3 cellular contexts compared by ENCODE assay signal in genomic region chr4:63558709-63559108, GRCh38.
TF ChIP-seq lines count a peak whose summit lies in the region.

No MANE protein-coding gene starts in this region.

TF ChIP-seq in SK-N-SH treated with all-trans-retinoic acid at 6 μM for 48 hours, 23 proteins besides CTCF, POLR2A, EP300 and RAD21:
- TF ChIP-seq CREB5 (CRISPR knock-in tag; IDR thresholded peaks at IDR 0.05; ENCODE audit: low read depth), result no peak
- TF ChIP-seq ESRRG (CRISPR knock-in tag; IDR thresholded peaks at IDR 0.05), result no peak
- TF ChIP-seq ZNF8 (CRISPR knock-in tag; IDR thresholded peaks at IDR 0.05), result peak; percentile 69
- no peak for TF ChIP-seq OSR1 (CRISPR knock-in tag; IDR thresholded peaks at IDR 0.05)

TF ChIP-seq in SK-N-SH, 30 proteins besides CTCF, POLR2A, EP300 and RAD21 (continued from another document):
- no peak for TF ChIP-seq ZBTB33 (IDR thresholded peaks at IDR 0.05; ENCODE audit: borderline replicate concordance, low read depth)
- no peak for TF ChIP-seq PBX3 (IDR thresholded peaks at IDR 0.05)
- no peak for TF ChIP-seq IRF3 (IDR thresholded peaks at IDR 0.05; ENCODE audit: low read depth, low read length)
- no peak for TF ChIP-seq MAX (IDR thresholded peaks at IDR 0.05; ENCODE audit: low read depth)
- TF ChIP-seq FOXJ3 (CRISPR knock-in tag; IDR thresholded peaks at IDR 0.05), result no peak
- TF ChIP-seq MXI1 (IDR thresholded peaks at IDR 0.05; ENCODE audit: low read depth, low read length), result no peak
- TF ChIP-seq TAF1 (IDR thresholded peaks at IDR 0.05; ENCODE audit: borderline replicate concordance, low read depth, low read length), result no peak
- TF ChIP-seq USF2 (IDR thresholded peaks at IDR 0.05; ENCODE audit: borderline replicate concordance, low read depth, low read length), result no peak
- TF ChIP-seq SMC3 (IDR thresholded peaks at IDR 0.05; ENCODE audit: low read depth, low read length), result no peak
- no peak for TF ChIP-seq RCOR1 (IDR thresholded peaks at IDR 0.05; ENCODE audit: low read length)
- TF ChIP-seq CHD2 (IDR thresholded peaks at IDR 0.05; ENCODE audit: low read length, partially characterized antibody), result no peak
- TF ChIP-seq TCF12 (IDR thresholded peaks at IDR 0.05), result no peak
- no peak for TF ChIP-seq FOXM1 (IDR thresholded peaks at IDR 0.05; ENCODE audit: low read depth)
- no peak for TF ChIP-seq MEF2A (IDR thresholded peaks at IDR 0.05; ENCODE audit: borderline replicate concordance, low read depth)
- TF ChIP-seq ELF1 (IDR thresholded peaks at IDR 0.05), result no peak
TF ChIP-seq in SK-N-SH: peak in this region for 0.

TF ChIP-seq in HEK293, 187 proteins besides CTCF, POLR2A, EP300 and RAD21 (continued from another document):
- no peak for TF ChIP-seq INSM2 (tag by site-specific recombination; IDR thresholded peaks at IDR 0.05)
- peak; percentile 31; the same call in 1 of the 2 replicates for TF ChIP-seq ZNF146 (tag by site-specific recombination; IDR thresholded peaks at IDR 0.05)
- no peak for TF ChIP-seq ZNF211 (tag by site-specific recombination; IDR thresholded peaks at IDR 0.05; ENCODE audit: low read depth)
- no peak for TF ChIP-seq BCL11A (tag by site-specific recombination; IDR thresholded peaks at IDR 0.05; ENCODE audit: low read depth)
- TF ChIP-seq GFI1B (tag by site-specific recombination; IDR thresholded peaks at IDR 0.05), result no peak
